8 cellular contexts compared by ENCODE assay signal in genomic region chr7:88344956-88345832, GRCh38. TPM values are rescaled to one million over a fixed set of nuclear protein-coding genes. Genes with fewer than 3 reads are reported as not detected.
DNase-seq lines count a peak whose midpoint lies in the region; ATAC-seq and TF ChIP-seq lines count a peak whose summit lies in the region.
"Had no signal": no experiment of that assay in that cellular context is flagged by ENCODE, and none has a peak within 500 bp of the region (broad histone marks: within the 10 kb centered on the region; RNA-seq: fewer than 3 reads in every experiment).

No MANE protein-coding gene starts in this region.

- H3K9me2 ChIP-seq in OCI-LY7 (ENCODE audit: insufficient read depth, low read length): no peaks in the 10 kb centered on the region

- H3K9me3 ChIP-seq in OCI-LY7 (ENCODE audit: low read length): no peaks in the 10 kb centered on the region
- H3K9me3 ChIP-seq in neural progenitor cell (ENCODE audit: low read depth): no peaks in the 10 kb centered on the region

- no peaks in the 10 kb centered on the region for H3K9me3 Mint-ChIP-seq in neural progenitor cell
- peaks cover 0 to 1% (median 0%) of the 10 kb centered on the region in 6 donors for H3K9me3 Mint-ChIP-seq in immature natural killer cell

- H3K4me2 ChIP-seq in OCI-LY7 (ENCODE audit: low read length): no peak overlapping the region
- H3K4me2 ChIP-seq in neural progenitor cell: no peak overlapping the region

- H3K36me3 ChIP-seq in OCI-LY7 (ENCODE audit: insufficient read depth, low read length) (no peaks in the 10 kb centered on the region), neural progenitor cell (no peaks in the 10 kb centered on the region)

- H3K4me3 Mint-ChIP-seq in neural progenitor cell (no peak overlapping the region), immature natural killer cell (no peak overlapping the region)

- CTCF ChIA-PET in OCI-LY7 (lab: Charles Lee; ENCODE audit: unreplicated experiment): no interaction called here

- H3K27ac Mint-ChIP-seq in neural progenitor cell (no peak overlapping the region), immature natural killer cell (no peak overlapping the region)

- H3K4me1 ChIP-seq in OCI-LY7 (ENCODE audit: insufficient read depth, low read length, poor library complexity, severe bottlenecking): no peaks in the 10 kb centered on the region
- no peaks in the 10 kb centered on the region for H3K4me1 ChIP-seq in neural progenitor cell

- H3K36me3 Mint-ChIP-seq in neural progenitor cell: no peaks in the 10 kb centered on the region
- no peaks in the 10 kb centered on the region for H3K36me3 Mint-ChIP-seq in immature natural killer cell

- no peak overlapping the region for H3K27ac ChIP-seq in OCI-LY7 (ENCODE audit: low read depth, low read length, poor library complexity, severe bottlenecking)
- H3K27ac ChIP-seq in neural progenitor cell: no peak overlapping the region

- no peaks in the 10 kb centered on the region for H4K20me1 ChIP-seq in OCI-LY7 (ENCODE audit: insufficient read depth, low read length)
- H4K20me1 ChIP-seq in neural progenitor cell (ENCODE audit: low read depth): no peaks in the 10 kb centered on the region

- no peak overlapping the region for H2AFZ ChIP-seq in OCI-LY7 (ENCODE audit: low read length)
- H2AFZ ChIP-seq in neural progenitor cell (replicated peaks): peak overlapping the region; percentile 5

- DNase-seq in OCI-LY7 (ENCODE audit: low spot score) (no peak), fibroblast of mammary gland (ENCODE audit: low read depth) (peak; percentile 42), neural progenitor cell (ENCODE audit: low spot score) (peak; percentile 82), immature natural killer cell (no peak)

- H3K4me3 ChIP-seq in OCI-LY7 (ENCODE audit: low read depth, low read length, poor library complexity, severe bottlenecking): no peak overlapping the region
- no peak overlapping the region for H3K4me3 ChIP-seq in fibroblast of mammary gland (ENCODE audit: control insufficient read depth, low read depth, low read length)
- no peak overlapping the region for H3K4me3 ChIP-seq in neural progenitor cell

- no peaks in the 10 kb centered on the region for H3F3A ChIP-seq in neural progenitor cell (ENCODE audit: low read depth)

- peak; percentile 81 for ATAC-seq in HG02759 (IDR thresholded peaks at IDR 0.05; ENCODE audit: unreplicated experiment)
- no peak for ATAC-seq in GM21381 (IDR thresholded peaks at IDR 0.05; ENCODE audit: unreplicated experiment)

- no peaks in the 10 kb centered on the region for H3K27me3 ChIP-seq in neural progenitor cell

- H3K9ac ChIP-seq in neural progenitor cell: no peak overlapping the region

- H3K79me2 ChIP-seq in OCI-LY7 (ENCODE audit: insufficient read depth, low read depth, low read length) (no peaks in the 10 kb centered on the region), neural progenitor cell (ENCODE audit: low read depth) (no peaks in the 10 kb centered on the region)

- BruUV-seq in OCI-LY7 (replicated peaks; lab: Mats Ljungman, UMichigan): no TSS peak

- POLR2A ChIA-PET in OCI-LY7 (lab: Charles Lee): interaction anchor here (0.7 to 1.3 kb wide), 4 partner anchors 12 to 632 kb away, joined by 3 to 5 read pairs (median 3); no protein-coding TSS in a partner anchor

- intact Hi-C loops in OCI-LY7 (cut with micrococcal nuclease; ENCODE audit: unreplicated experiment): no loop called here

- peak; percentile 62 for TF ChIP-seq CTCF in GM12872 (IDR thresholded peaks at IDR 0.05; ENCODE audit: insufficient read depth, low read depth, low read length)
- TF ChIP-seq CTCF in OCI-LY7 (conservative IDR thresholded peaks at IDR 0.05; ENCODE audit: low read length): 0 out of 2 replicates have a peak, but pooled peaks have one; percentile 25
- TF ChIP-seq CTCF in fibroblast of mammary gland (conservative IDR thresholded peaks at IDR 0.05; ENCODE audit: control insufficient read depth, insufficient read depth, low read depth, low read length): peak; percentile 68
- peak; percentile 77 for TF ChIP-seq CTCF in neural progenitor cell (IDR thresholded peaks at IDR 0.05)

- H3K27me3 Mint-ChIP-seq in neural progenitor cell (ENCODE audit: insufficient read depth, low read depth): no peaks in the 10 kb centered on the region
- H3K27me3 Mint-ChIP-seq in immature natural killer cell (ENCODE audit: low read depth in 3 of 3): peaks cover 0 to 3% (median 3%) of the 10 kb centered on the region in 3 donors

- H3K4me1 Mint-ChIP-seq in neural progenitor cell (peaks cover 3% of the 10 kb centered on the region), immature natural killer cell (no peaks in the 10 kb centered on the region)

RNA-seq across cellular contexts. Expression of gene STEAP4, which starts 38.5 kb away (rescaled TPM):
- total RNA-seq in OCI-LY7 (2014; rRNA removed; shearing (Covaris generic)): not detected in 2 replicates
- not detected in 2 replicates for total RNA-seq in OCI-LY7 (2022)
- total RNA-seq in neural progenitor cell (ENCODE audit: low replicate concordance): not detected in 2 replicates
- not detected for polyA plus RNA-seq in immature natural killer cell
- total RNA-seq: T-helper 1 cell treated with Interleukin-12 subunit alpha and Interleukin-12 subunit beta and Interleukin-4 antibody, amounts not matched to agents 30 ng/mL and 1 ng/mL, for 36 hours had no signal

Comparison
In these comparisons a context has a peak if more than half of its experiments do, and no peak if none do; other contexts are left out.
1. CTCF ChIP-seq: peak in every context shown above with its lines; median percentile 77 in neural progenitor cell; 68 in fibroblast of mammary gland; 62 in GM12872; 25 in OCI-LY7.
2. DNase-seq: peak in fibroblast of mammary gland (single experiment) and neural progenitor cell (single experiment); none in OCI-LY7 (single experiment) and immature natural killer cell (0 of 3).